ENCODE assay signal across 9 cellular contexts in genomic region chr2:202780514-202781021, GRCh38.
DNase-seq lines count a peak whose midpoint lies in the region; ATAC-seq and TF ChIP-seq lines count a peak whose summit lies in the region.
"Had no signal": no experiment of that assay in that cellular context is flagged by ENCODE, and none has a peak within 500 bp of the region (broad histone marks: within the 10 kb centered on the region; RNA-seq: fewer than 3 reads in every experiment).

No MANE protein-coding gene starts in this region.

- BruUV-seq in A673 (replicated peaks; lab: Mats Ljungman, UMichigan): no TSS peak

- ATAC-seq in HG02763 (IDR thresholded peaks at IDR 0.05; ENCODE audit: unreplicated experiment): peak; percentile 88
- ATAC-seq in stimulated activated memory B cell treated with anti-CD40 and anti-IgM and Interleukin-4, amounts not matched to agents 10 μg/mL and 1 μg/mL and 100 μg/mL, for 72 hours: peak; percentile 78

- no peak for TF ChIP-seq CTCF in A673 (conservative IDR thresholded peaks at IDR 0.05; ENCODE audit: low read depth, low read length)

- POLR2A ChIA-PET in A673 (lab: Charles Lee; ENCODE audit: low non-redundant PET): no interaction called here

- CTCF ChIA-PET in activated naive CD4-positive, alpha-beta T cell treated with anti-CD3 and anti-CD28 coated beads for 36 hours (lab: Charles Lee): no interaction called here
- CTCF ChIA-PET in A673 (lab: Charles Lee): no interaction called here

- no peak overlapping the region for H3K4me3 ChIP-seq in A673 (ENCODE audit: low read depth, low read length, poor library complexity, severe bottlenecking)
- H3K4me3 ChIP-seq: SK-N-MC had no signal

- peak; percentile 18 for DNase-seq in activated naive CD4-positive, alpha-beta T cell treated with anti-CD3 and anti-CD28 coated beads for 36 hours
- DNase-seq in activated naive CD4-positive, alpha-beta T cell treated with Interleukin-2 at 50 U/mL for 16 hours: no peak
- peak; percentile 9 for DNase-seq in SW480 (ENCODE audit: low spot score)
- no peak for DNase-seq in A673 (ENCODE audit: low spot score)
- DNase-seq in CD1c-positive myeloid dendritic cell (ENCODE audit: extremely low spot score): no peak
- no peak for DNase-seq in germinal center (ENCODE audit: low spot score)

- H3K4me1 Mint-ChIP-seq in activated naive CD4-positive, alpha-beta T cell treated with anti-CD3 and anti-CD28 coated beads for 36 hours (ENCODE audit: low read depth): peaks cover 15% of the 10 kb centered on the region
- peaks cover 5% of the 10 kb centered on the region for H3K4me1 Mint-ChIP-seq in stimulated activated memory B cell treated with anti-CD40 and anti-IgM and Interleukin-4, amounts not matched to agents 10 μg/mL and 1 μg/mL and 100 μg/mL, for 72 hours

- no peak overlapping the region for H3K27ac ChIP-seq in A673 (ENCODE audit: low read depth, low read length, poor library complexity, severe bottlenecking)
- H3K27ac ChIP-seq: SK-N-MC had no signal

- H3K4me1 ChIP-seq in A673 (ENCODE audit: insufficient read depth, low read length, poor library complexity, severe bottlenecking): peaks cover 3% of the 10 kb centered on the region

- H3K36me3 Mint-ChIP-seq in activated naive CD4-positive, alpha-beta T cell treated with anti-CD3 and anti-CD28 coated beads for 36 hours (ENCODE audit: low read depth): peaks cover 21% of the 10 kb centered on the region
- peaks cover 44% of the 10 kb centered on the region for H3K36me3 Mint-ChIP-seq in stimulated activated memory B cell treated with anti-CD40 and anti-IgM and Interleukin-4, amounts not matched to agents 10 μg/mL and 1 μg/mL and 100 μg/mL, for 72 hours

- no peaks in the 10 kb centered on the region for H3K36me3 ChIP-seq in A673 (ENCODE audit: insufficient read depth, low read length, poor library complexity, severe bottlenecking)

- no peaks in the 10 kb centered on the region for H3K27me3 ChIP-seq in A673 (replicated peaks; ENCODE audit: insufficient read depth, low read depth, low read length, poor library complexity)

- H3K4me3 Mint-ChIP-seq in activated naive CD4-positive, alpha-beta T cell treated with anti-CD3 and anti-CD28 coated beads for 36 hours: no peak overlapping the region
- H3K4me3 Mint-ChIP-seq in stimulated activated memory B cell treated with anti-CD40 and anti-IgM and Interleukin-4, amounts not matched to agents 10 μg/mL and 1 μg/mL and 100 μg/mL, for 72 hours: no peak overlapping the region

- no peaks in the 10 kb centered on the region for H3K27me3 Mint-ChIP-seq in activated naive CD4-positive, alpha-beta T cell treated with anti-CD3 and anti-CD28 coated beads for 36 hours (ENCODE audit: low read depth)
- no peaks in the 10 kb centered on the region for H3K27me3 Mint-ChIP-seq in stimulated activated memory B cell treated with anti-CD40 and anti-IgM and Interleukin-4, amounts not matched to agents 10 μg/mL and 1 μg/mL and 100 μg/mL, for 72 hours

- intact Hi-C loops in activated naive CD4-positive, alpha-beta T cell treated with anti-CD3 and anti-CD28 coated beads for 36 hours (cut with micrococcal nuclease): loop anchor here (1.0 to 2.0 kb wide), 4 partner anchors 30 to 952 kb away; no protein-coding TSS in a partner anchor
- intact Hi-C loops in A673 (cut with micrococcal nuclease; ENCODE audit: unreplicated experiment): no loop called here

- H3K27ac Mint-ChIP-seq in activated naive CD4-positive, alpha-beta T cell treated with anti-CD3 and anti-CD28 coated beads for 36 hours: no peak overlapping the region
- H3K27ac Mint-ChIP-seq in stimulated activated memory B cell treated with anti-CD40 and anti-IgM and Interleukin-4, amounts not matched to agents 10 μg/mL and 1 μg/mL and 100 μg/mL, for 72 hours: no peak overlapping the region

- H3K9me3 Mint-ChIP-seq in activated naive CD4-positive, alpha-beta T cell treated with anti-CD3 and anti-CD28 coated beads for 36 hours: no peaks in the 10 kb centered on the region
- no peaks in the 10 kb centered on the region for H3K9me3 Mint-ChIP-seq in stimulated activated memory B cell treated with anti-CD40 and anti-IgM and Interleukin-4, amounts not matched to agents 10 μg/mL and 1 μg/mL and 100 μg/mL, for 72 hours

- H3K9me3 ChIP-seq in A673 (ENCODE audit: low read depth, low read length, poor library complexity, severe bottlenecking): no peaks in the 10 kb centered on the region

Comparison
In these comparisons a context has a peak if more than half of its experiments do, and no peak if none do; other contexts are left out.
1. DNase-seq: peak in activated naive CD4-positive, alpha-beta T cell treated with anti-CD3 and anti-CD28 coated beads for 36 hours (single experiment) and SW480 (single experiment); none in activated naive CD4-positive, alpha-beta T cell treated with Interleukin-2 at 50 U/mL for 16 hours (single experiment), A673 (single experiment), CD1c-positive myeloid dendritic cell (single experiment) and germinal center (single experiment).